In the genomic region with DNA sequence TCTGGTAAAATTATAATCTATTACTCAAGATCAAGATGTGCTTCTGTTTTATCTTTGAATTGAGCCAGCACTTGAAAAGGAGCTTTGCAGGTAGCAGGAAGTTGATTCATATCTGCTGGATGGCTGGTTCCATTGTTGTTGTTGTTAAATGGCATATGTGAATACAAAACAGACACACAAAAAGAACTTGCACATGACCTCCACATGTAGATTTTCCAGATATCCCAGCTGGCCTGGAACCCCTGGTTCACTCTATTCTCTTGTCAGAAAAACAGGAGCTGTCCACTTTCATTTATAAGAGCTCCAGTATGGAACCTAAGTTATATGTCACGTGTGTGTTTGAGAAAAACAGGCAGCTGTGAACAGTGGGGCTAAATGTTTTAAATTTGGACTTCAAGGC, we compare ENCODE assay signal across 15 cellular contexts.
DNase-seq lines count a peak whose midpoint lies in the region; ATAC-seq and TF ChIP-seq lines count a peak whose summit lies in the region.
"Had no signal": no experiment of that assay in that cellular context is flagged by ENCODE, and none has a peak within 500 bp of the region (broad histone marks: within the 10 kb centered on the region; RNA-seq: fewer than 3 reads in every experiment).

No MANE protein-coding gene starts in this region.

- peak; percentile 9 for DNase-seq in NCI-H510A treated with DMSO at 0.1 percent for 48 hours (lab: John Stamatoyannopoulos, UW)
- DNase-seq in NCI-H510A (lab: John Stamatoyannopoulos, UW): no peak
- peak; percentile 15 for DNase-seq in DND-41
- DNase-seq in PC-9: no peak
- no peak for DNase-seq in retina
- no peak for DNase-seq in midbrain (lab: John Stamatoyannopoulos, UW)
- DNase-seq in effector memory CD4-positive, alpha-beta T cell: no peak
- DNase-seq: Calu3; CD8-positive, alpha-beta T cell; DMS79 treated with DMSO at 0.1 percent for 48 hours; EL; GM23248 had no signal

- H3K4me2 ChIP-seq in DND-41 (ENCODE audit: insufficient read depth, low read length) (no peak overlapping the region), PC-9 (no peak overlapping the region)
- H3K4me2 ChIP-seq: BLaER1 treated with 17β-estradiol and CSF1 and Interleukin-3, amounts not matched to agents 10 nM and 100 nM had no signal

- H3F3A ChIP-seq in PC-9 (ENCODE audit: insufficient read depth, low read depth): no peaks in the 10 kb centered on the region

- no peaks in the 10 kb centered on the region for H3K79me2 ChIP-seq in DND-41 (ENCODE audit: insufficient read depth, low read length)
- H3K79me2 ChIP-seq in PC-9 (ENCODE audit: low read depth): no peaks in the 10 kb centered on the region

- peak overlapping the region; percentile 37 for H3K27ac ChIP-seq in DND-41 (ENCODE audit: low read length)
- H3K27ac ChIP-seq in PC-9: no peak overlapping the region
- no peak overlapping the region for H3K27ac ChIP-seq in effector memory CD4-positive, alpha-beta T cell (ENCODE audit: insufficient read depth, low read length, poor library complexity, severe bottlenecking)
- H3K27ac ChIP-seq: BLaER1 treated with 17β-estradiol and CSF1 and Interleukin-3, amounts not matched to agents 10 nM and 100 nM; GM23248 had no signal

- H3K9me3 ChIP-seq in DND-41 (ENCODE audit: insufficient read depth, low read length, severe bottlenecking): no peaks in the 10 kb centered on the region
- H3K9me3 ChIP-seq in PC-9 (ENCODE audit: insufficient read depth, low read depth): no peaks in the 10 kb centered on the region
- H3K9me3 ChIP-seq in effector memory CD4-positive, alpha-beta T cell (ENCODE audit: control insufficient read depth, low read length): no peaks in the 10 kb centered on the region
- H3K9me3 ChIP-seq: BLaER1 treated with 17β-estradiol and CSF1 and Interleukin-3, amounts not matched to agents 10 nM and 100 nM; HAP-1 had no signal

- CTCF ChIA-PET in PC-9 (lab: Charles Lee): no interaction called here

- intact Hi-C loops in PC-9 (cut with micrococcal nuclease; ENCODE audit: unreplicated experiment): no loop called here

- H4K20me1 ChIP-seq in DND-41 (ENCODE audit: insufficient read depth, low read length) (no peaks in the 10 kb centered on the region), PC-9 (ENCODE audit: insufficient read depth) (no peaks in the 10 kb centered on the region)
- H4K20me1 ChIP-seq: BLaER1 treated with 17β-estradiol and CSF1 and Interleukin-3, amounts not matched to agents 10 nM and 100 nM had no signal

- H3K4me1 ChIP-seq in DND-41 (ENCODE audit: insufficient read depth, low read length): peaks cover 31% of the 10 kb centered on the region
- no peaks in the 10 kb centered on the region for H3K4me1 ChIP-seq in PC-9 (replicated peaks; ENCODE audit: insufficient read depth)
- H3K4me1 ChIP-seq in effector memory CD4-positive, alpha-beta T cell (ENCODE audit: control insufficient read depth, insufficient read depth, low read length, poor library complexity, severe bottlenecking): no peaks in the 10 kb centered on the region
- H3K4me1 ChIP-seq: BLaER1 treated with 17β-estradiol and CSF1 and Interleukin-3, amounts not matched to agents 10 nM and 100 nM; HAP-1 had no signal

- POLR2A ChIA-PET in PC-9 (lab: Charles Lee; ENCODE audit: unreplicated experiment): no interaction called here

- H3K27me3 ChIP-seq in DND-41 (ENCODE audit: insufficient read depth, low read length, poor library complexity) (no peaks in the 10 kb centered on the region), PC-9 (ENCODE audit: insufficient read depth, low read depth) (peaks cover 12% of the 10 kb centered on the region; the same call in 1 of the 2 replicates)
- no peaks in the 10 kb centered on the region for H3K27me3 ChIP-seq in effector memory CD4-positive, alpha-beta T cell (replicated peaks; ENCODE audit: control insufficient read depth, insufficient read depth, low read length, poor library complexity, severe bottlenecking)
- H3K27me3 ChIP-seq: BLaER1 treated with 17β-estradiol and CSF1 and Interleukin-3, amounts not matched to agents 10 nM and 100 nM had no signal

- H3K9me2 ChIP-seq in PC-9 (ENCODE audit: insufficient read depth): no peaks in the 10 kb centered on the region

- H3K36me3 ChIP-seq in DND-41 (ENCODE audit: insufficient read depth, low read length) (no peaks in the 10 kb centered on the region), PC-9 (ENCODE audit: low read depth) (no peaks in the 10 kb centered on the region)
- no peaks in the 10 kb centered on the region for H3K36me3 ChIP-seq in effector memory CD4-positive, alpha-beta T cell (ENCODE audit: control insufficient read depth, insufficient read depth, low read length)
- H3K36me3 ChIP-seq: BLaER1 treated with 17β-estradiol and CSF1 and Interleukin-3, amounts not matched to agents 10 nM and 100 nM; HAP-1 had no signal

- H3K4me3 ChIP-seq in DND-41 (ENCODE audit: low read depth in 1 of 2, low read length in 2 of 2): no peak overlapping the region
- no peak overlapping the region for H3K4me3 ChIP-seq in PC-9
- H3K4me3 ChIP-seq in effector memory CD4-positive, alpha-beta T cell (ENCODE audit: insufficient read depth, low read depth, low read length, poor library complexity, severe bottlenecking): no peak overlapping the region
- H3K4me3 ChIP-seq: BLaER1 treated with 17β-estradiol and CSF1 and Interleukin-3, amounts not matched to agents 10 nM and 100 nM; GM12878; GM23248; HAP-1 had no signal

- no peak overlapping the region for H3K9ac ChIP-seq in DND-41 (ENCODE audit: low read depth, low read length)
- H3K9ac ChIP-seq: BLaER1 treated with 17β-estradiol and CSF1 and Interleukin-3, amounts not matched to agents 10 nM and 100 nM; GM23248 had no signal

- TF ChIP-seq CTCF in DND-41 (IDR thresholded peaks at IDR 0.05; ENCODE audit: borderline replicate concordance, extremely low read depth, low read length, poor library complexity, severe bottlenecking): no peak
- TF ChIP-seq CTCF in PC-9 (conservative IDR thresholded peaks at IDR 0.05): no peak

- BruUV-seq in PC-9 (replicated peaks; lab: Mats Ljungman, UMichigan): no TSS peak

- peak; percentile 57 for ATAC-seq in DND-41 (ENCODE audit: insufficient read depth, low read depth)
- ATAC-seq: CD8-positive, alpha-beta T cell; GM12878 had no signal

- H2AFZ ChIP-seq in DND-41 (ENCODE audit: low read depth, low read length) (no peak overlapping the region), PC-9 (0 out of 2 replicates have a peak overlapping the region, but pooled peaks have one; percentile 11)
- H2AFZ ChIP-seq: GM23248 had no signal

Comparison
In these comparisons a context has a peak if more than half of its experiments do, and no peak if none do; other contexts are left out.
1. DNase-seq: peak in NCI-H510A treated with DMSO at 0.1 percent for 48 hours (single experiment) and DND-41 (single experiment); none in NCI-H510A (single experiment), PC-9 (0 of 2), retina (single experiment), midbrain (single experiment) and effector memory CD4-positive, alpha-beta T cell (0 of 3).